In the genomic region with DNA sequence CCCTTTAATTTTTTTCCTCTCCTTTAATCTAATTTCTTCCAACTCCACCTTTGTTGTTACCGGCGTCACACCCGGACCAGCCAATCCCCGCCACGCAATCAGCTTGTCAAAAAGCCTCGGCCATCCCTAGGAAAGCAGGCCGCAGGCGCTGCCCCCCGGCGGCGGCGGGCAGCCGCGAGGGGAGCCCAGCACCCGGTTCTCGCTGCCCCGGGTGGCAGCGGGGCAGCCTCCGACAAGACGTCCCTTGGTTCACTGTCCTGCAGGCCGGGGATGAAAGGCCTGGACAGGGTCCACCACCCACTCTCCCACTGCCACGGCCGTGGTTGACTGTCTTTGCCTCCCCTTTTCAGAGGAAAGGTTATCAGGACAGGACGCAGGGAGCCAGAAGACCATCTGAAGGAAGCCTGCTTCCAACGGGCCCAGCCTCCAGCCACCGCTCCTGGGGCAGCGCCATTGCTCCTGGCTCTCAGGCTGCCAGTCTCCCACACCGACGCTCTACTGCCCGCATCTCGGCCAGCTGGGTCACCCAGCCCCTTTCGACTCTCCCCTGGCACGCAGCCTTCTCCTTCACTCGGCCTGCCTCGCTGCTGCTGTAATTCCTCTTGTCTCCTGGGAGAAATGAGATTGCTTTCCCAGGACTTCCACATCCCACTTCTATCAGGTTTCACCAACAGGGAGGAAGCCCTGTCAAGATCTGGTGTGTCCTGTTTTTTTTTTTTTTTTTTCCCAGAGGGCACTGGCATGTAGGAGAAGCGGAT, we compare ENCODE assay signal across 8 cellular contexts. TPM values are rescaled to one million over a fixed set of nuclear protein-coding genes. Genes with fewer than 3 reads are reported as not detected.
DNase-seq lines count a peak whose midpoint lies in the region; ATAC-seq and TF ChIP-seq lines count a peak whose summit lies in the region.

No MANE protein-coding gene starts in this region.

- H3F3A ChIP-seq in SU-DHL-6 (ENCODE audit: insufficient read depth): peaks cover 10% of the 10 kb centered on the region

- CTCF ChIA-PET in mammary epithelial cell (lab: Charles Lee; ENCODE audit: low non-redundant PET): no interaction called here

- H3K27ac ChIP-seq in SU-DHL-6 (ENCODE audit: low read depth, low read length) (no peak overlapping the region), mammary epithelial cell (ENCODE audit: insufficient read depth, low read depth, low read length) (peak overlapping the region; percentile 18)

- no peaks in the 10 kb centered on the region for H3K9me3 ChIP-seq in SU-DHL-6 (ENCODE audit: insufficient read depth, low read length)
- H3K9me3 ChIP-seq in mammary epithelial cell (replicated peaks; ENCODE audit: insufficient read depth, low read length): no peaks in the 10 kb centered on the region
- H3K9me3 ChIP-seq in iPS-18c (ENCODE audit: control insufficient read depth, insufficient read depth, low read length): no peaks in the 10 kb centered on the region

- dilution Hi-C loops in mammary epithelial cell (cut with HindIII; ENCODE audit: low sequenced_read_pairs): no loop called here

- no peaks in the 10 kb centered on the region for H3K27me3 ChIP-seq in SU-DHL-6 (ENCODE audit: low read length)
- no peaks in the 10 kb centered on the region for H3K27me3 ChIP-seq in mammary epithelial cell (ENCODE audit: insufficient read depth, low read length)

- 4% methylated on average over 29 of the region's 36 CpGs for WGBS in mammary epithelial cell (ENCODE audit: low coverage, missing lambda C conversion rate)

- TF ChIP-seq CTCF in SU-DHL-6 (IDR thresholded peaks at IDR 0.05; ENCODE audit: insufficient read depth, low read length, poor library complexity, severe bottlenecking): no peak
- no peak for TF ChIP-seq CTCF in mammary epithelial cell (conservative IDR thresholded peaks at IDR 0.05 in 1 of 2, IDR thresholded peaks at IDR 0.05 in 1 of 2; ENCODE audit: extremely low read depth in 1 of 2, insufficient read depth in 1 of 2, low read depth in 1 of 2, low read length in 2 of 2)

- DNase-seq in GM04504 (ENCODE audit: low read depth): peak; percentile 60
- DNase-seq in NCI-H1092 treated with DMSO at 0.1 percent for 48 hours (lab: John Stamatoyannopoulos, UW): peak; percentile 85
- DNase-seq in mammary epithelial cell: peak; percentile 56
- DNase-seq in retina: peak; percentile 87

- H4K20me1 ChIP-seq in SU-DHL-6 (ENCODE audit: low read depth, low read length): no peaks in the 10 kb centered on the region
- H4K20me1 ChIP-seq in mammary epithelial cell (ENCODE audit: insufficient read depth, low read length): no peaks in the 10 kb centered on the region

- no peaks in the 10 kb centered on the region for H3K9me2 ChIP-seq in SU-DHL-6 (replicated peaks; ENCODE audit: insufficient read depth, low read length)

- H3K79me2 ChIP-seq in SU-DHL-6 (ENCODE audit: insufficient read depth, low read length): peaks cover 16% of the 10 kb centered on the region
- peaks cover 25% of the 10 kb centered on the region for H3K79me2 ChIP-seq in mammary epithelial cell (ENCODE audit: insufficient read depth, low read length)

- H3K36me3 ChIP-seq in SU-DHL-6 (ENCODE audit: low read length): no peaks in the 10 kb centered on the region
- no peaks in the 10 kb centered on the region for H3K36me3 ChIP-seq in mammary epithelial cell (ENCODE audit: insufficient read depth, low read length)

- peaks cover 32% of the 10 kb centered on the region for H3K4me1 ChIP-seq in mammary epithelial cell (ENCODE audit: insufficient read depth, low read length)

- no peak overlapping the region for H3K4me3 ChIP-seq in SU-DHL-6 (ENCODE audit: insufficient read depth, low read length, poor library complexity, severe bottlenecking)
- H3K4me3 ChIP-seq in mammary epithelial cell (replicated peaks in 1 of 3; ENCODE audit: insufficient read depth in 1 of 3, low read depth in 2 of 3, low read length in 3 of 3): peak overlapping the region; percentile 71 to 85 (median 84)
- peak overlapping the region; percentile 86 for H3K4me3 ChIP-seq in iPS-18c (ENCODE audit: insufficient read depth, low read depth, low read length)

- H3K9ac ChIP-seq in SU-DHL-6 (ENCODE audit: low read length) (peak overlapping the region; percentile 93; the same call in 1 of the 2 replicates), mammary epithelial cell (ENCODE audit: insufficient read depth, low read length) (no peak overlapping the region)

- no TSS peak for BruUV-seq in mammary epithelial cell (replicated peaks; lab: Mats Ljungman, UMichigan)

- no peak overlapping the region for H2AFZ ChIP-seq in SU-DHL-6 (ENCODE audit: low read depth, low read length, severe bottlenecking)
- peak overlapping the region; percentile 77 for H2AFZ ChIP-seq in mammary epithelial cell (ENCODE audit: low read depth, low read length)

- intact Hi-C loops in mammary epithelial cell (cut with micrococcal nuclease): no loop called here

- ATAC-seq in HG03139 (IDR thresholded peaks at IDR 0.05; ENCODE audit: unreplicated experiment): no peak
- ATAC-seq in GM18868 (IDR thresholded peaks at IDR 0.05; ENCODE audit: unreplicated experiment): no peak

- H3K4me2 ChIP-seq in SU-DHL-6 (ENCODE audit: low read depth, low read length, poor library complexity, severe bottlenecking) (peak overlapping the region; percentile 83), mammary epithelial cell (ENCODE audit: insufficient read depth, low read depth, low read length) (peak overlapping the region; percentile 91)

- in situ Hi-C loops in mammary epithelial cell (cut with MboI; ENCODE audit: low sequenced_read_pairs in 2 of 2): loop anchor here (5.0 kb wide), 2 partner anchors 100 to 110 kb away; a partner anchor contains a TSS

RNA-seq across cellular contexts. Expression of a gene that starts 2.8 kb away (rescaled TPM):
- total RNA-seq in mammary epithelial cell: 10 to 100 TPM; 30.0 to 60.1 TPM
- 18.5 TPM for polyA plus RNA-seq in mammary epithelial cell
- polyA minus RNA-seq in mammary epithelial cell: 25.0 TPM

RNA-seq across cellular contexts. Expression of a gene that starts 22.6 kb away (rescaled TPM):
- total RNA-seq in mammary epithelial cell: 10 to 100 TPM; 35.3 to 55.9 TPM
- polyA plus RNA-seq in mammary epithelial cell: 26.3 TPM
- polyA minus RNA-seq in mammary epithelial cell: 30.4 TPM

RNA-seq across cellular contexts. Expression of a gene that starts 35.5 kb away (rescaled TPM):
- 10 to 100 TPM; 25.2 to 31.8 TPM for total RNA-seq in mammary epithelial cell
- polyA plus RNA-seq in mammary epithelial cell: 29.6 TPM
- 20.0 TPM for polyA minus RNA-seq in mammary epithelial cell

RNA-seq across cellular contexts. Expression of a gene that starts 45.6 kb away (rescaled TPM):
- total RNA-seq in mammary epithelial cell: not detected
- not detected for polyA plus RNA-seq in mammary epithelial cell
- not detected for polyA minus RNA-seq in mammary epithelial cell

RNA-seq across cellular contexts. Expression of a gene that starts 51.8 kb away (rescaled TPM):
- not detected for total RNA-seq in mammary epithelial cell
- not detected for polyA plus RNA-seq in mammary epithelial cell
- polyA minus RNA-seq in mammary epithelial cell: not detected
